In genomic region chr1:212562771-212563170, GRCh38 we compare ENCODE assay signal across 27 cellular contexts. TPM values are rescaled to one million over a fixed set of nuclear protein-coding genes. Genes with fewer than 3 reads are reported as not detected.
DNase-seq lines count a peak whose midpoint lies in the region; ATAC-seq, FAIRE-seq and TF ChIP-seq lines count a peak whose summit lies in the region.
"Had no signal": no experiment of that assay in that cellular context is flagged by ENCODE, and none has a peak within 500 bp of the region (broad histone marks: within the 10 kb centered on the region; RNA-seq: fewer than 3 reads in every experiment).

No MANE protein-coding gene starts in this region.

- no peak for TF ChIP-seq RAD21 in IMR-90 (IDR thresholded peaks at IDR 0.05; ENCODE audit: low read length)

- H2BK120ac ChIP-seq in IMR-90 (ENCODE audit: low read depth, low read length): 0 out of 2 replicates have a peak overlapping the region, but pooled peaks have one; percentile 5

- no CpG with 5 or more reads among the region's 4 CpGs for WGBS in IMR-90 (ENCODE audit: extremely low coverage in 2 of 2, insufficient read length in 1 of 2), 2 experiments

- CTCF ChIA-PET in IMR-90 (lab: Yijun Ruan, JAX): no interaction called here

- no peaks in the 10 kb centered on the region for H3K36me3 ChIP-seq in IMR-90 (ENCODE audit: control insufficient read depth, insufficient read depth, low read length)
- no peaks in the 10 kb centered on the region for H3K36me3 ChIP-seq in ascending aorta

- TF ChIP-seq POLR2A in IMR-90 (IDR thresholded peaks at IDR 0.05; ENCODE audit: low read depth, low read length) (no peak), GM12892 (IDR thresholded peaks at IDR 0.05; ENCODE audit: low read depth, low read length) (no peak)

- H3K4me1 ChIP-seq in IMR-90 (ENCODE audit: control insufficient read depth, insufficient read depth, low read length) (peaks cover 12% of the 10 kb centered on the region), ascending aorta (peaks cover 4 to 16% of the 10 kb centered on the region in 2 donors)

- no peak overlapping the region for H2BK5ac ChIP-seq in IMR-90 (ENCODE audit: low read depth, low read length, poor library complexity, severe bottlenecking)

- no peak overlapping the region for H2AFZ ChIP-seq in IMR-90 (replicated peaks; ENCODE audit: low read length, poor library complexity)
- H2AFZ ChIP-seq: PC-9 had no signal

- H3K79me1 ChIP-seq in IMR-90 (ENCODE audit: low read depth in 1 of 2, low read length in 2 of 2): peaks cover 0 to 7% of the 10 kb centered on the region in 2 experiments; a peak in 1 of 4 replicates

- no peak overlapping the region for H3K18ac ChIP-seq in IMR-90 (ENCODE audit: low read depth, low read length)

- H2AK5ac ChIP-seq in IMR-90 (ENCODE audit: low read depth, low read length): no peak overlapping the region; the same call in 1 of the 2 replicates

- no peak overlapping the region for H3K23ac ChIP-seq in IMR-90 (ENCODE audit: low read depth, low read length)

- H3K4me3 Mint-ChIP-seq in neural crest cell (peak overlapping the region; percentile 11), type B pancreatic cell (no peak overlapping the region)
- H3K4me3 Mint-ChIP-seq: B cell had no signal

- in situ Hi-C loops in IMR-90 (cut with MboI; ENCODE audit: low sequenced_read_pairs): no loop called here

- H2AK9ac ChIP-seq in IMR-90 (replicated peaks; ENCODE audit: low read depth, low read length, poor library complexity): no peak overlapping the region

- H3K4me3 ChIP-seq in IMR-90 (ENCODE audit: insufficient read depth, low read depth, low read length): no peak overlapping the region
- no peak overlapping the region for H3K4me3 ChIP-seq in ascending aorta
- H3K4me3 ChIP-seq: GM12878, PC-9 had no signal

- ATAC-seq in IMR-90 (ENCODE audit: low read depth) (no peak), HG02938 (IDR thresholded peaks at IDR 0.05; ENCODE audit: unreplicated experiment) (no peak)
- ATAC-seq: GM12878 had no signal

- no peak for FAIRE-seq in GM12892 (lab: Jason Lieb, UNC)
- FAIRE-seq: GM12878, H1 had no signal

- peaks cover 26% of the 10 kb centered on the region for H3K4me1 Mint-ChIP-seq in neural crest cell
- peaks cover 29% of the 10 kb centered on the region for H3K4me1 Mint-ChIP-seq in type B pancreatic cell (ENCODE audit: unreplicated experiment)

- no peak overlapping the region for H3K27ac ChIP-seq in IMR-90 (ENCODE audit: insufficient read depth, low read length)
- H3K27ac ChIP-seq in ascending aorta: peak overlapping the region; percentile 86 to 93
- H3K27ac ChIP-seq: C4-2B, RWPE1 had no signal

- no peak overlapping the region for H2BK15ac ChIP-seq in IMR-90 (ENCODE audit: low read depth, low read length)

- peaks cover 4% of the 10 kb centered on the region for H3K27me3 Mint-ChIP-seq in neural crest cell (ENCODE audit: low read depth)
- no peaks in the 10 kb centered on the region for H3K27me3 Mint-ChIP-seq in type B pancreatic cell
- H3K27me3 Mint-ChIP-seq: CD8-positive, alpha-beta memory T cell had no signal

- intact Hi-C loops in IMR-90 (cut with micrococcal nuclease) (no loop called here), ascending aorta (cut with DNase I) (loop anchor here (10.0 kb wide), 1 partner anchor 528 kb away; the partner anchor contains the start of genes DTL and INTS7)

- DNase-seq in IMR-90 (no peak), ascending aorta (ENCODE audit: low spot score in 2 of 2) (no peak), neural crest cell (ENCODE audit: low read depth, low spot score) (no peak), type B pancreatic cell (ENCODE audit: extremely low spot score, unreplicated experiment) (no peak), dedifferentiated amniotic fluid mesenchymal stem cell (ENCODE audit: extremely low spot score) (no peak), GM12892 (ENCODE audit: insufficient read length) (no peak)
- DNase-seq: CD8-positive, alpha-beta memory T cell; DMS 273 treated with DMSO at 0.1 percent for 48 hours; DMS79; EL; GDM1; HCEC 1CT; Karpas-422; NCI-H1092; NCI-H146; NCI-H1930; NCI-H2107; NCI-H2227 treated with DMSO at 0.1 percent for 48 hours; NCI-H526 treated with DMSO at 0.1 percent for 48 hours; PC-9; SHP77 had no signal

- H3K9me1 ChIP-seq in IMR-90 (ENCODE audit: insufficient read depth, low read length): peaks cover 13% of the 10 kb centered on the region

- dilution Hi-C loops in IMR-90 (cut with HindIII; ENCODE audit: low sequenced_read_pairs, unreplicated experiment): no loop called here

- H3K27me3 ChIP-seq in IMR-90 (ENCODE audit: control insufficient read depth, insufficient read depth, low read length): no peaks in the 10 kb centered on the region
- H3K27me3 ChIP-seq in ascending aorta: no peaks in the 10 kb centered on the region

- H3K27ac Mint-ChIP-seq in neural crest cell (ENCODE audit: unreplicated experiment) (no peak overlapping the region), type B pancreatic cell (peak overlapping the region; percentile 32)
- H3K27ac Mint-ChIP-seq: B cell; CD8-positive, alpha-beta memory T cell had no signal

- H3K14ac ChIP-seq in IMR-90 (replicated peaks; ENCODE audit: low read depth, low read length): no peak overlapping the region

- H4K8ac ChIP-seq in IMR-90 (ENCODE audit: low read depth in 2 of 2, low read length in 2 of 2): no peak overlapping the region

- POLR2A ChIA-PET in IMR-90 (lab: Charles Lee; ENCODE audit: unreplicated experiment): interaction anchor here (0.7 kb wide), 1 partner anchor 93 kb away, joined by 3 read pairs; no protein-coding TSS in a partner anchor

- no peak overlapping the region for H3K56ac ChIP-seq in IMR-90 (ENCODE audit: extremely low read depth, insufficient read depth, low read length)

- H4K20me1 ChIP-seq in IMR-90 (ENCODE audit: insufficient read depth, low read length): no peaks in the 10 kb centered on the region

- H3K36me3 Mint-ChIP-seq in neural crest cell (ENCODE audit: low read depth) (no peaks in the 10 kb centered on the region), type B pancreatic cell (no peaks in the 10 kb centered on the region)

- H3K9ac ChIP-seq in IMR-90 (ENCODE audit: low read depth, low read length): no peak overlapping the region

- H3K4ac ChIP-seq in IMR-90 (ENCODE audit: low read depth, low read length): no peak overlapping the region

- H3K4me2 ChIP-seq in IMR-90 (ENCODE audit: low read depth, low read length): no peak overlapping the region

- no peak for TF ChIP-seq CTCF in IMR-90 (conservative IDR thresholded peaks at IDR 0.05; ENCODE audit: low read depth, low read length)
- no peak for TF ChIP-seq CTCF in ascending aorta (IDR thresholded peaks at IDR 0.05)
- TF ChIP-seq CTCF in neural crest cell (conservative IDR thresholded peaks at IDR 0.05): no peak
- no peak for TF ChIP-seq CTCF in type B pancreatic cell (conservative IDR thresholded peaks at IDR 0.05)

- H3K9me3 Mint-ChIP-seq in neural crest cell (peaks cover 3% of the 10 kb centered on the region), type B pancreatic cell (peaks cover 3% of the 10 kb centered on the region)

- no TSS peak for BruUV-seq in IMR-90 (replicated peaks; lab: Mats Ljungman, UMichigan)

- H2BK20ac ChIP-seq in IMR-90 (ENCODE audit: low read depth, low read length): no peak overlapping the region

- no peak overlapping the region for H4K91ac ChIP-seq in IMR-90 (ENCODE audit: insufficient read depth, low read depth, low read length)

- no peaks in the 10 kb centered on the region for H3K9me3 ChIP-seq in IMR-90 (ENCODE audit: control insufficient read depth, insufficient read depth, low read length)
- no peaks in the 10 kb centered on the region for H3K9me3 ChIP-seq in ascending aorta

- no peak overlapping the region for H4K5ac ChIP-seq in IMR-90 (ENCODE audit: low read depth, low read length)

TF ChIP-seq in IMR-90, 13 proteins besides CTCF, POLR2A, EP300 and RAD21:
- TF ChIP-seq ELK1 (IDR thresholded peaks at IDR 0.05; ENCODE audit: borderline replicate concordance, low read depth, low read length) (no peak), RFX5 (IDR thresholded peaks at IDR 0.05; ENCODE audit: low read depth, low read length) (no peak), RCOR1 (IDR thresholded peaks at IDR 0.05; ENCODE audit: insufficient replicate concordance, low read length) (no peak), FOS (IDR thresholded peaks at IDR 0.05; ENCODE audit: low read depth, low read length) (no peak), CHD1 (IDR thresholded peaks at IDR 0.05; ENCODE audit: low read depth, low read length) (no peak), USF2 (IDR thresholded peaks at IDR 0.05; ENCODE audit: low read depth, low read length) (no peak)

RNA-seq across cellular contexts. Expression of gene ATF3, which starts 45.8 kb away (rescaled TPM):
- total RNA-seq in IMR-90 (2012; rRNA removed) (9.9 and 15.0 TPM in 2 replicates), ascending aorta (79.1 TPM), neural crest cell (10.3 and 12.3 TPM in 2 replicates), type B pancreatic cell (ENCODE audit: low replicate concordance) (23.9 and 117 TPM in 2 replicates)
- 12.3 and 17.9 TPM in 2 replicates for polyA plus RNA-seq in IMR-90 (2012; rRNA removed)
- polyA plus RNA-seq in IMR-90 (2012; cell fraction: cytosol; rRNA removed): 13.7 and 26.0 TPM in 2 replicates
- polyA plus RNA-seq in IMR-90 (2012; cell fraction: nucleus; rRNA removed; ENCODE audit: low replicate concordance): 98.0 and 356 TPM in 2 replicates
- polyA plus RNA-seq in GM12892 (2012; ENCODE audit: missing spikeins): 17.0 TPM
- polyA plus RNA-seq: CD8-positive, alpha-beta memory T cell had no signal
